ENCODE assay signal across 16 cellular contexts in genomic region chr9:133512253-133513213, GRCh38. TPM values are rescaled to one million over a fixed set of nuclear protein-coding genes. Genes with fewer than 3 reads are reported as not detected.
DNase-seq lines count a peak whose midpoint lies in the region; TF ChIP-seq lines count a peak whose summit lies in the region.
"Had no signal": no experiment of that assay in that cellular context is flagged by ENCODE, and none has a peak within 500 bp of the region (broad histone marks: within the 10 kb centered on the region; RNA-seq: fewer than 3 reads in every experiment).

No MANE protein-coding gene starts in this region.

- CTCF ChIA-PET in RWPE1 (lab: Yijun Ruan, JAX) = no interaction called here

- peak overlapping the region; percentile 89 for H4K8ac ChIP-seq in neuronal stem cell (ENCODE audit: low read depth, low read length)

- H3K79me1 ChIP-seq in neuronal stem cell (ENCODE audit: low read depth, low read length) = peaks cover 9% of the 10 kb centered on the region

- TF ChIP-seq CTCF in BE2C (IDR thresholded peaks at IDR 0.05; ENCODE audit: low read depth, low read length) (0 out of 2 replicates have a peak, but pooled peaks have one; percentile 6), RWPE1 (conservative IDR thresholded peaks at IDR 0.05; ENCODE audit: low read depth) (no peak)

- H3K27ac ChIP-seq in RWPE1 (peak overlapping the region; percentile 49), neuronal stem cell (replicated peaks; ENCODE audit: low read length) (no peak overlapping the region)
- H3K27ac ChIP-seq: BLaER1 treated with 17β-estradiol and CSF1 and Interleukin-3, amounts not matched to agents 10 nM and 100 nM; SK-N-MC had no signal

- no peak overlapping the region for H2BK12ac ChIP-seq in neuronal stem cell (ENCODE audit: low read length)

- H2AK5ac ChIP-seq in neuronal stem cell (ENCODE audit: low read depth, low read length) = peak overlapping the region; percentile 76

- POLR2A ChIA-PET in RWPE1 (lab: Yijun Ruan, JAX; ENCODE audit: low non-redundant PET) = no interaction called here

- H3K14ac ChIP-seq in neuronal stem cell (ENCODE audit: low read length) = peak overlapping the region; percentile 11

- H2AFZ ChIP-seq in neuronal stem cell (ENCODE audit: low read length) = no peak overlapping the region

- no peak overlapping the region for H2BK120ac ChIP-seq in neuronal stem cell (ENCODE audit: low read depth, low read length)

- DNase-seq in DMS153 treated with DMSO at 0.1 percent for 48 hours (lab: John Stamatoyannopoulos, UW; ENCODE audit: unreplicated experiment) (peak; percentile 20), DMS153 (lab: John Stamatoyannopoulos, UW) (no peak), BE2C (no peak), RWPE1 (ENCODE audit: low spot score) (no peak), neuronal stem cell (ENCODE audit: low spot score) (no peak), kidney tubule cell (ENCODE audit: low spot score) (no peak), GM19240 (ENCODE audit: insufficient read length, low spot score) (no peak)
- no peak for DNase-seq in stimulated activated CD4-positive, alpha-beta T cell treated with anti-CD3 and anti-CD28 coated beads, Interleukin-4, amount 100 ng/mL, for 1 hour
- DNase-seq: 8988T, MV-4-11, NCI-H1436 treated with DMSO at 0.1 percent for 48 hours, NCI-H2227 treated with DMSO at 0.1 percent for 48 hours, NCI-H526 had no signal

- no peaks in the 10 kb centered on the region for H3K36me3 ChIP-seq in BE2C
- peaks cover 0 to 4% of the 10 kb centered on the region in 2 donors for H3K36me3 ChIP-seq in neuronal stem cell (replicated peaks in 1 of 2; ENCODE audit: control insufficient read depth in 2 of 2, insufficient read depth in 2 of 2, low read length in 2 of 2)
- H3K36me3 ChIP-seq: BLaER1 treated with 17β-estradiol and CSF1 and Interleukin-3, amounts not matched to agents 10 nM and 100 nM had no signal

- H3K9me3 ChIP-seq in BE2C (no peaks in the 10 kb centered on the region), neuronal stem cell (replicated peaks in 1 of 2; ENCODE audit: control insufficient read depth in 2 of 2, insufficient read depth in 1 of 2, low read depth in 1 of 2, low read length in 2 of 2) (peaks cover 0 to 9% of the 10 kb centered on the region in 2 donors)
- H3K9me3 ChIP-seq: BLaER1 treated with 17β-estradiol and CSF1 and Interleukin-3, amounts not matched to agents 10 nM and 100 nM had no signal

- peak overlapping the region; percentile 4 for H2BK5ac ChIP-seq in neuronal stem cell (ENCODE audit: low read length)

- H3K4ac ChIP-seq in neuronal stem cell (ENCODE audit: low read length) = no peak overlapping the region

- H3K4me2 ChIP-seq in neuronal stem cell (ENCODE audit: insufficient read depth, low read length, poor library complexity, severe bottlenecking) = no peak overlapping the region
- H3K4me2 ChIP-seq: BLaER1 treated with 17β-estradiol and CSF1 and Interleukin-3, amounts not matched to agents 10 nM and 100 nM had no signal

- H3K9ac ChIP-seq in neuronal stem cell (ENCODE audit: low read depth, low read length, poor library complexity) = peak overlapping the region; percentile 82
- H3K9ac ChIP-seq: BLaER1 treated with 17β-estradiol and CSF1 and Interleukin-3, amounts not matched to agents 10 nM and 100 nM had no signal

- H3K23ac ChIP-seq in neuronal stem cell (ENCODE audit: low read depth, low read length, poor library complexity) = peak overlapping the region; percentile 46

- H3K4me3 ChIP-seq in BE2C (ENCODE audit: low read depth, low read length) (no peak overlapping the region), neuronal stem cell (ENCODE audit: low read length in 2 of 2) (peak overlapping the region in 1 of 2 donors; percentile 65)
- H3K4me3 ChIP-seq: BLaER1 treated with 17β-estradiol and CSF1 and Interleukin-3, amounts not matched to agents 10 nM and 100 nM; SK-N-MC had no signal

- peaks cover 32% of the 10 kb centered on the region for H3K4me1 ChIP-seq in BE2C
- H3K4me1 ChIP-seq in neuronal stem cell (ENCODE audit: control insufficient read depth in 2 of 2, insufficient read depth in 1 of 2, low read depth in 1 of 2, low read length in 2 of 2) = peaks cover 14 to 18% of the 10 kb centered on the region in 2 donors

- H2BK15ac ChIP-seq in neuronal stem cell (ENCODE audit: low read length) = peak overlapping the region; percentile 72

- no CpG with 5 or more reads among the region's 19 CpGs for WGBS in neuronal stem cell (ENCODE audit: extremely low coverage in 2 of 2, insufficient read length in 2 of 2, insufficient replicate concordance in 1 of 2), 2 donors

- H3K18ac ChIP-seq in neuronal stem cell (ENCODE audit: low read length) = peak overlapping the region; percentile 20

- H4K91ac ChIP-seq in neuronal stem cell (ENCODE audit: low read depth, low read length, poor library complexity) = no peak overlapping the region

- no peaks in the 10 kb centered on the region for H3K27me3 ChIP-seq in BE2C
- H3K27me3 ChIP-seq in neuronal stem cell (ENCODE audit: control insufficient read depth in 3 of 3, insufficient read depth in 3 of 3, low read depth in 1 of 3, low read length in 3 of 3) = peaks cover 0 to 15% (median 2%) of the 10 kb centered on the region in 3 experiments

RNA-seq across cellular contexts. Expression of gene MYMK, which starts 12.2 kb away (rescaled TPM):
- not detected for polyA plus RNA-seq in BE2C (2012; ENCODE audit: insufficient read depth, insufficient read length, low read depth)
- polyA plus RNA-seq in neuronal stem cell (2013, experiment 1 of 2) = not detected
- not detected for polyA plus RNA-seq in neuronal stem cell (2013, experiment 2 of 2)
- polyA plus RNA-seq: IgD-negative memory B cell had no signal

RNA-seq across cellular contexts. Expression of gene ADAMTSL2, which starts 22.0 kb away (rescaled TPM):
- 26.1 TPM for polyA plus RNA-seq in BE2C (2012; ENCODE audit: insufficient read depth, insufficient read length, low read depth)
- polyA plus RNA-seq in neuronal stem cell (2013, experiment 1 of 2) = 0.17 TPM
- 0.15 TPM for polyA plus RNA-seq in neuronal stem cell (2013, experiment 2 of 2)
- polyA plus RNA-seq: IgD-negative memory B cell had no signal

RNA-seq across cellular contexts. Expression of gene SLC2A6, which starts 33.6 kb away (rescaled TPM):
- 33.4 TPM for polyA plus RNA-seq in BE2C (2012; ENCODE audit: insufficient read depth, insufficient read length, low read depth)
- polyA plus RNA-seq in neuronal stem cell (2013, experiment 1 of 2) = 3.7 TPM
- polyA plus RNA-seq in neuronal stem cell (2013, experiment 2 of 2) = 3.8 TPM

RNA-seq across cellular contexts. Expression of gene CACFD1, which starts 52.8 kb away (rescaled TPM):
- polyA plus RNA-seq in BE2C (2012; ENCODE audit: insufficient read depth, insufficient read length, low read depth) = 29.3 TPM
- 18.8 TPM for polyA plus RNA-seq in neuronal stem cell (2013, experiment 1 of 2)
- polyA plus RNA-seq in neuronal stem cell (2013, experiment 2 of 2) = 19.4 TPM
